Comparison of ENCODE assay signal across 11 cellular contexts in the genomic region with DNA sequence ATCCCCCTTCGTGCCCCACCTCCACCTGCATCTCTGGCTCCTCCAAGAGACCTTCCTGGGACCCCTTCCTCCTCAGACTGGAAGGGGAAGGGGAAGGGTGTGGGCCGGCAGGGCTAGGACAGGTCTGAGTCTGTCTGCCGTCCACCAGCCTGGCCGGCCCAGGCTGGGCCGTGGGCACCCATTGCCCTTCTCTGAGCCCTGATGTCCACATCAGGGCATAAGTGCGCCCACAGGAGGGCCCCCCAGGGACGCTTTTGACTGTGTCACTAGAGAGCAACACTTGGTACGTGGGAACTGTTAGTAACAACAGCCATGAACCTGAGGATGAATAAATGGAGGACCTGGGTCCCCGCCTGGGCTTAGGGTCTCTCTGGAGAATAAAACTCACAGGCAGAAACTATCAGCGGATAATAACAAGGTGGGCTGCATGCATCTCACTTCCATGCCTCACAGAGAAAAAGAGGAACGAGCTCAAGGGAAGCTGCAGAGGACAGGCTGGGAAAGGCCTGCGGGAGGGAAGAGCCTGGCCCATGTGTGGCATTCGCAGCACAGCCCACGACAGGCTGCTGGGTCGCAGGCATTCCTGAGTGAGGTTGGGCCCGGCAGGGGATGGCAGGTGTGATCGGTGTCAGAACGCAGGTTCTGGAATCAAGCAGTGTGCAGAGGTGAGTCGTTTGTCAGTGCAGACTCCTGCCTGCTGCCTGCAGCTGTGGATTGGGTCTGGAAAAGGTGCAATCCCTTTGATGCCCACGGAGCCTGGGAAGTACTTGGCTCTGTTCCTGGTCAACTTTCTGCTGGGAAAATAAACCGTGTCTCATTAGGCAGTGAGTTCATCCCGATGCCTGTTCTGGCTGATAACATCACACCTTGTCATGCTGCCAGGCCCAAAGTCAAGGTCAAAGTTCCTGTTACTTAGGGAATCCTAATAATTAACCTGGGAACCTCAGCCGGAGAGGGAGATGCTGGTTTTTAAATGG.
DNase-seq lines count a peak whose midpoint lies in the region; ATAC-seq and TF ChIP-seq lines count a peak whose summit lies in the region.
"Had no signal": no experiment of that assay in that cellular context is flagged by ENCODE, and none has a peak within 500 bp of the region (broad histone marks: within the 10 kb centered on the region; RNA-seq: fewer than 3 reads in every experiment).

No MANE protein-coding gene starts in this region.

- H3K27me3 ChIP-seq in RWPE2 (ENCODE audit: insufficient read depth, poor library complexity, severe bottlenecking) (no peaks in the 10 kb centered on the region), thymus (ENCODE audit: control insufficient read depth, insufficient read depth) (no peaks in the 10 kb centered on the region), heart right ventricle (peaks cover 0 to 5% (median 0%) of the 10 kb centered on the region in 7 donors)

- 92% methylated on average over 23 of the region's 23 CpGs for WGBS in thymus
- 57 to 58% methylated on average over 23 of the region's 23 CpGs for WGBS in heart right ventricle, 2 donors

- H3K9me3 ChIP-seq in RWPE2 (ENCODE audit: severe bottlenecking) = no peaks in the 10 kb centered on the region
- no peaks in the 10 kb centered on the region for H3K9me3 ChIP-seq in thymus (ENCODE audit: control insufficient read depth)
- H3K9me3 ChIP-seq in heart right ventricle = no peaks in the 10 kb centered on the region

- H3K27ac ChIP-seq in RWPE2 (ENCODE audit: poor library complexity, severe bottlenecking) (peak overlapping the region; percentile 11), thymus (ENCODE audit: low read depth) (peak overlapping the region; percentile 20), heart right ventricle (no peak overlapping the region)

- intact Hi-C loops in heart right ventricle (cut with DNase I) = no loop called here

- H3K4me1 ChIP-seq in RWPE2 (ENCODE audit: insufficient read depth, poor library complexity, severe bottlenecking) (peaks cover 9% of the 10 kb centered on the region), thymus (ENCODE audit: control insufficient read depth, insufficient read depth, low read length) (no peaks in the 10 kb centered on the region), heart right ventricle (no peaks in the 10 kb centered on the region)

- DNase-seq in DMS79 treated with DMSO at 0.1 percent for 48 hours (lab: John Stamatoyannopoulos, UW) (peak; percentile 11), DMS79 (lab: John Stamatoyannopoulos, UW) (no peak), RWPE2 (ENCODE audit: low spot score) (no peak), iPS-NIHi11 (ENCODE audit: low spot score) (peak; percentile 49), GM13976 (ENCODE audit: low spot score) (no peak), SKM-1 treated with dmso at 0.1 percent for 144 hours (lab: John Stamatoyannopoulos, UW; ENCODE audit: unreplicated experiment) (no peak), heart right ventricle (no peak)
- DNase-seq: activated T-cell treated with anti-CD3 and anti-CD28 coated beads, Interleukin-2, amount 50 U/mL, for 48 hours; cerebellar nuclear complex; stimulated activated naive CD8-positive, alpha-beta T cell treated with anti-CD3 and anti-CD28 coated beads, Interleukin-15, Interleukin-2, amounts not matched to agents 100 U/mL and 50 U/mL, for 24 hours had no signal

- peak; percentile 81 for ATAC-seq in RWPE2 (ENCODE audit: low read depth)
- ATAC-seq in heart right ventricle = no peak
- ATAC-seq: stimulated activated naive CD8-positive, alpha-beta T cell treated with anti-CD3 and anti-CD28 coated beads, Interleukin-15, Interleukin-2, amounts not matched to agents 100 U/mL and 50 U/mL, for 24 hours had no signal

- H3K4me3 ChIP-seq in RWPE2 (ENCODE audit: severe bottlenecking) (no peak overlapping the region), thymus (ENCODE audit: low read length) (no peak overlapping the region), heart right ventricle (no peak overlapping the region)

- H3K36me3 ChIP-seq in RWPE2 (ENCODE audit: low read depth) (no peaks in the 10 kb centered on the region), thymus (ENCODE audit: control insufficient read depth, insufficient read depth) (no peaks in the 10 kb centered on the region), heart right ventricle (no peaks in the 10 kb centered on the region)

- in situ Hi-C loops in GM13976 (cut with MboI; ENCODE audit: low sequenced_read_pairs, unreplicated experiment) = no loop called here

- TF ChIP-seq CTCF in RWPE2 (IDR thresholded peaks at IDR 0.05; ENCODE audit: poor library complexity, severe bottlenecking) (peak; percentile 8), GM13976 (IDR thresholded peaks at IDR 0.05; ENCODE audit: borderline replicate concordance, control extremely low read depth, extremely low read depth, insufficient read depth, missing control alignments) (no peak), heart right ventricle (IDR thresholded peaks at IDR 0.05) (no peak)

Comparison
In these comparisons a context has a peak if more than half of its experiments do, and no peak if none do; other contexts are left out.
1. DNase-seq: peak in DMS79 treated with DMSO at 0.1 percent for 48 hours (single experiment) and iPS-NIHi11 (single experiment); none in DMS79 (single experiment), RWPE2 (single experiment), GM13976 (single experiment), SKM-1 treated with dmso at 0.1 percent for 144 hours (single experiment) and heart right ventricle (0 of 2).
2. H3K27ac ChIP-seq: peak in RWPE2 (single experiment) and thymus (single experiment); none in heart right ventricle (0 of 10).